Comparison of ENCODE assay signal across 9 cellular contexts in the genomic region with DNA sequence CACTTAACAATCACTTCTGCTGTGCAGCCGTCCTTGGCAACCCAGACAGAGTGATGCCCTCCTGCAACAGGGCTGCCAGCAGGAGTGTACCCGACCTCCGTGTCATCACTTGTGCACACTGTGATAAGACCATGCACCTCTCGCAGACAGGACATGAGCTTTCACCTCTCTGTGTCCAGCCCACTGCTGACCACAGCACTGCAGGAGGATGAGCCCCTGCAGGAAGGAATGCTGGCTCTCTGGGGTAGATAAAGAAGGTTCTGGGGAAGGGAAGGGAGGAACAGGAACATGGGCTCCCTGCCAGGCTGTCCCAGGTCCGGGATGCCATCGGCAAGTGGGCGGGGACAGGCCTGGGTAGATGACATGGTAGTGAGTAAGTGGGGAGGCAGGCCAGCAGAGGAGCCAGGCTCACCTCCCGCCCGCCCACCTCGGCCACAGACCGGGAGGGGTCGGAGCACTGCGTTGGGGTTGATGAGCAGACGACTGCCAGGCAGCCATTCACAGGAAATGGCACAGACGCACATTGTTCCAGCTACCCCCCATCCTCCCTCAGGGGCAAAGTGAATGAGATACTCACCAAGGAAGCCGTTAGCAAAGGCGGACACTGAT. TPM values are rescaled to one million over a fixed set of nuclear protein-coding genes. Genes with fewer than 3 reads are reported as not detected.
DNase-seq lines count a peak whose midpoint lies in the region; ATAC-seq, FAIRE-seq and TF ChIP-seq lines count a peak whose summit lies in the region.
"Had no signal": no experiment of that assay in that cellular context is flagged by ENCODE, and none has a peak within 500 bp of the region (broad histone marks: within the 10 kb centered on the region; RNA-seq: fewer than 3 reads in every experiment).

No MANE protein-coding gene starts in this region.

- WGBS in small intestine, 3 donors, result 29 to 47% (median 32%) methylated on average over 17 of the region's 17 CpGs

- no peak overlapping the region for H3K27ac ChIP-seq in small intestine (ENCODE audit: low read depth in 1 of 2, low read length in 1 of 2)

- no peaks in the 10 kb centered on the region for H3K36me3 ChIP-seq in small intestine (ENCODE audit: control insufficient read depth in 2 of 2, insufficient read depth in 2 of 2, low read length in 2 of 2)

- CTCF ChIA-PET in GM10248 (lab: Yijun Ruan, JAX), result interaction anchor here (3.9 kb wide), 1 partner anchor 11 kb away, joined by 13 read pairs; no protein-coding TSS in a partner anchor

- no peak for ATAC-seq in GM18909 (IDR thresholded peaks at IDR 0.05; ENCODE audit: poor library complexity, unreplicated experiment)
- no peak for ATAC-seq in HG03196 (IDR thresholded peaks at IDR 0.05; ENCODE audit: unreplicated experiment)

- H3K9me3 ChIP-seq in small intestine (ENCODE audit: control insufficient read depth, low read depth), result no peaks in the 10 kb centered on the region

- H3K4me3 ChIP-seq in small intestine (ENCODE audit: low read depth in 1 of 2, low read length in 2 of 2), result no peak overlapping the region
- H3K4me3 ChIP-seq: lung had no signal

- TF ChIP-seq CTCF in GM10248 (IDR thresholded peaks at IDR 0.05; ENCODE audit: control extremely low read depth, extremely low read depth, low read depth, missing control alignments), result no peak

- no peak for FAIRE-seq in small intestine (lab: Jason Lieb, UNC)

- DNase-seq in EH (ENCODE audit: low read depth), result peak; percentile 100
- peak; percentile 74 for DNase-seq in activated CD4-positive, alpha-beta T cell treated with anti-CD3 and anti-CD28 coated beads for 1 hour
- DNase-seq in dermis blood vessel endothelial cell, result peak; percentile 6
- peak; percentile 14 for DNase-seq in small intestine
- no peak for DNase-seq in DMS53 treated with DMSO at 0.1 percent for 48 hours (lab: John Stamatoyannopoulos, UW; ENCODE audit: unreplicated experiment)
- no peak for DNase-seq in GM10248 (ENCODE audit: extremely low spot score)

- POLR2A ChIA-PET in GM10248 (lab: Yijun Ruan, JAX), result no interaction called here

- H3K27me3 ChIP-seq in small intestine (ENCODE audit: control insufficient read depth in 2 of 2, insufficient read depth in 2 of 2, low read length in 2 of 2), result no peaks in the 10 kb centered on the region

- H3K4me1 ChIP-seq in small intestine (ENCODE audit: control insufficient read depth in 2 of 2, insufficient read depth in 1 of 2, low read depth in 1 of 2, low read length in 1 of 2), result peaks cover 0 to 5% of the 10 kb centered on the region in 2 donors

RNA-seq across cellular contexts. Expression of gene COL6A3, which starts 18.6 kb away (rescaled TPM):
- 6.3 and 14.6 TPM in 2 replicates for total RNA-seq in dermis blood vessel endothelial cell
- 10 to 100 TPM in 1 of 3 donors, 1 to 10 TPM in 1, under 1 TPM in 1; 0.89 to 50.2 (median 3.2) TPM for polyA plus RNA-seq in small intestine

RNA-seq across cellular contexts. Expression of gene MLPH, which starts 54.5 kb away (rescaled TPM):
- total RNA-seq in dermis blood vessel endothelial cell, result 0.28 and 1.0 TPM in 2 replicates
- polyA plus RNA-seq in small intestine, result 10 to 100 TPM; 13.2 to 18.9 (median 18.8) TPM

Comparison
In these comparisons a context has a peak if more than half of its experiments do, and no peak if none do; other contexts are left out.
1. DNase-seq: peak in EH (single experiment), activated CD4-positive, alpha-beta T cell treated with anti-CD3 and anti-CD28 coated beads for 1 hour (single experiment), dermis blood vessel endothelial cell (single experiment) and small intestine (single experiment); none in DMS53 treated with DMSO at 0.1 percent for 48 hours (single experiment) and GM10248 (single experiment).